20 cellular contexts compared by ENCODE assay signal in genomic region chr9:136795027-136795402, GRCh38. TPM values are rescaled to one million over a fixed set of nuclear protein-coding genes. Genes with fewer than 3 reads are reported as not detected.
A peak's percentile ranks its signal among the peaks of the same experiment; 100 is the strongest.
DNase-seq lines count a peak whose midpoint lies in the region; ATAC-seq, FAIRE-seq and TF ChIP-seq lines count a peak whose summit lies in the region.
"Had no signal": no experiment of that assay in that cellular context is flagged by ENCODE, and none has a peak within 500 bp of the region (broad histone marks: within the 10 kb centered on the region; RNA-seq: fewer than 3 reads in every experiment).

No MANE protein-coding gene starts in this region.

- no peak overlapping the region for H3K27ac ChIP-seq in GM12878 (ENCODE audit: control insufficient read depth, insufficient read depth)

- ATAC-seq in GM12878 = no peak
- ATAC-seq: PC-3 had no signal

- peaks cover 11% of the 10 kb centered on the region for H3K4me1 ChIP-seq in GM12878 (ENCODE audit: control insufficient read depth, insufficient read depth, low read length)

- no peak overlapping the region for H3K27ac Mint-ChIP-seq in nephron progenitor cell

- intact Hi-C loops in GM12878 (cut with micrococcal nuclease; ENCODE audit: unreplicated experiment) = loop anchor here (10.0 kb wide), 1 partner anchor 150 kb away; the partner anchor contains the start of genes C8G and FBXW5

- no peak overlapping the region for H2AFZ ChIP-seq in GM12878 (ENCODE audit: control insufficient read depth, low read depth, low read length)

- no peaks in the 10 kb centered on the region for H3K9me3 Mint-ChIP-seq in nephron progenitor cell

- H4K20me1 ChIP-seq in GM12878 (ENCODE audit: control insufficient read depth, insufficient read depth) = peaks cover 2% of the 10 kb centered on the region; the same call in 1 of the 2 replicates

- no peaks in the 10 kb centered on the region for H3K9me3 ChIP-seq in GM12878 (replicated peaks; ENCODE audit: control insufficient read depth, insufficient read depth, low read length)
- H3K9me3 ChIP-seq: SK-N-SH had no signal

- no peak overlapping the region for H3K9ac ChIP-seq in GM12878 (ENCODE audit: control insufficient read depth, insufficient read depth, low read length)
- H3K9ac ChIP-seq: SK-N-SH had no signal

- no peak for TF ChIP-seq RAD21 in GM12878 (IDR thresholded peaks at IDR 0.05; ENCODE audit: insufficient read depth, low read depth, low read length)

- DNase-seq in NOMO-1 treated with DMSO at 0.1 percent for 48 hours (lab: John Stamatoyannopoulos, UW; ENCODE audit: unreplicated experiment) (peak; percentile 17), NOMO-1 treated with dmso at 0.1 percent for 144 hours (lab: John Stamatoyannopoulos, UW; ENCODE audit: unreplicated experiment) (no peak), CD1c-positive myeloid dendritic cell (ENCODE audit: extremely low spot score) (peak; percentile 16), GM12878 (ENCODE audit: low read depth, low spot score) (no peak), nephron progenitor cell (no peak), AG08396 (ENCODE audit: low spot score) (no peak), NCI-H187 treated with DMSO at 0.1 percent for 48 hours (lab: John Stamatoyannopoulos, UW) (no peak), NCI-H2196 treated with DMSO at 0.1 percent for 48 hours (lab: John Stamatoyannopoulos, UW; ENCODE audit: unreplicated experiment) (no peak)
- DNase-seq: 8988T; DMS79; HCEC 1CT; NCI-H1436 treated with DMSO at 0.1 percent for 48 hours; NCI-H69; NK-92 treated with Interleukin-12 subunit alpha and Interleukin-12 subunit beta, amount 100 ng/mL, for 24 hours; PC-3; SK-N-SH had no signal

- RAD21 ChIA-PET in GM12878 (lab: Charles Lee; ENCODE audit: unreplicated experiment) = no interaction called here

- no peak overlapping the region for H3K4me3 ChIP-seq in GM12878

- no peaks in the 10 kb centered on the region for H3K27me3 ChIP-seq in GM12878 (replicated peaks in 1 of 2; ENCODE audit: control insufficient read depth in 2 of 2, insufficient read depth in 2 of 2, low read length in 1 of 2)

- SMC1A ChIA-PET in GM12878 (lab: Charles Lee; ENCODE audit: uncharacterized antibody, unreplicated experiment) = no interaction called here

- WGBS in GM12878 (ENCODE audit: insufficient coverage, insufficient replicate concordance, low lambda C conversion rate, missing lambda C conversion rate) = 61% methylated on average over 6 of the region's 8 CpGs

- no peak for TF ChIP-seq EP300 in GM12878 (IDR thresholded peaks at IDR 0.05; ENCODE audit: borderline replicate concordance in 1 of 2, control insufficient read depth in 1 of 2, low read depth in 2 of 2, low read length in 2 of 2)

- FAIRE-seq in GM12878 (lab: Jason Lieb, UNC) = no peak
- FAIRE-seq: GM12892 had no signal

- POLR2A ChIA-PET in GM12878 (lab: Charles Lee) = interaction anchor here (0.6 kb wide), 1 partner anchor 67 kb away, joined by 3 read pairs; no protein-coding TSS in a partner anchor

- peaks cover 2% of the 10 kb centered on the region; the same call in 1 of the 2 replicates for H3K79me2 ChIP-seq in GM12878 (ENCODE audit: control insufficient read depth, insufficient read depth, low read length)

- no peaks in the 10 kb centered on the region for H3K36me3 Mint-ChIP-seq in nephron progenitor cell (ENCODE audit: low read depth)

- CTCF ChIA-PET in GM12878 (lab: Yijun Ruan, JAX) = interaction anchor here (3.3 kb wide), 1 partner anchor 239 kb away, joined by 27 read pairs; no protein-coding TSS in a partner anchor

- H3K4me1 Mint-ChIP-seq in nephron progenitor cell = peaks cover 46% of the 10 kb centered on the region

- TF ChIP-seq POLR2A in GM12878 (IDR thresholded peaks at IDR 0.05; ENCODE audit: low read depth, low read length) = no peak

- in situ Hi-C loops in GM12878 (cut with MboI) = loop anchor here (5.0 kb wide), 1 partner anchor 242 kb away; no protein-coding TSS in a partner anchor

- H3K4me3 Mint-ChIP-seq in nephron progenitor cell = peak overlapping the region; percentile 55

- H3K27me3 Mint-ChIP-seq in nephron progenitor cell (ENCODE audit: low read depth, poor library complexity) = peaks cover 5% of the 10 kb centered on the region

- no peaks in the 10 kb centered on the region for H3K36me3 ChIP-seq in GM12878 (ENCODE audit: control insufficient read depth in 2 of 2, insufficient read depth in 2 of 2, low read length in 1 of 2)

- H3K4me2 ChIP-seq in GM12878 (ENCODE audit: control insufficient read depth, insufficient read depth) = no peak overlapping the region
- H3K4me2 ChIP-seq: SK-N-SH had no signal

- no TSS peak for BruUV-seq in GM12878 (replicated peaks; lab: Mats Ljungman, UMichigan)

- no peak for TF ChIP-seq CTCF in GM12878 (IDR thresholded peaks at IDR 0.05 in 2 of 3, conservative IDR thresholded peaks at IDR 0.05 in 1 of 3; ENCODE audit: control insufficient read depth in 2 of 3, extremely low read depth in 1 of 3, insufficient read depth in 1 of 3, low read depth in 3 of 3, low read length in 3 of 3)
- no peak for TF ChIP-seq CTCF in nephron progenitor cell (IDR thresholded peaks at IDR 0.05)

RNA-seq across cellular contexts. Expression of gene CCDC183, which starts 1.1 kb away (rescaled TPM):
- total RNA-seq in GM12878 (2013; cell fraction: nucleolus; rRNA removed) = 2.4 and 2.5 TPM in 2 replicates
- total RNA-seq in GM12878 (2014; rRNA removed) = not detected in 2 replicates
- total RNA-seq in GM12878 (2014; rRNA removed; fragmentation: Illumina TruSeq; extraction: Trizol) = not detected in 2 replicates
- total RNA-seq in GM12878 (2021) = 0.27 TPM in 1 of 2 replicates, not detected in the other
- polyA plus RNA-seq in GM12878 (2011; ENCODE audit: low read depth) = not detected
- polyA plus RNA-seq in GM12878 (2011; rRNA removed) = 0.26 and 0.43 TPM in 2 replicates
- 0.22 TPM in 2 replicates for polyA plus RNA-seq in GM12878 (2011; cell fraction: cytosol; rRNA removed)
- polyA plus RNA-seq in GM12878 (2011; cell fraction: nucleus; rRNA removed) = 3.2 and 4.4 TPM in 2 replicates
- polyA plus RNA-seq in GM12878 (2012) = 0.51 and 0.93 TPM in 2 replicates
- polyA plus RNA-seq in GM12878 (2014; fragmentation: Illumina TruSeq; extraction: Trizol) = 0.04 TPM in 1 of 2 replicates, not detected in the other
- not detected for polyA plus RNA-seq in GM12878 (2014; fragmentation: Nextera tagmentation; extraction: Ambion mirVana)
- polyA plus RNA-seq in GM12878 (2014; rRNA removed) = 0.25 and 0.60 TPM in 2 replicates
- polyA plus RNA-seq in GM12878 (2016; fragmentation: Nextera tagmentation; extraction: Ambion mirVana) = 1 to 10 TPM in 1 of 2 experiments, under 1 TPM in 1; 0.55 to 1.2 TPM
- not detected in 2 replicates for polyA minus RNA-seq in GM12878 (2011; rRNA and poly(A)+ RNA removed)
- polyA minus RNA-seq in GM12878 (2011; cell fraction: cytosol; rRNA and poly(A)+ RNA removed) = not detected in 2 replicates
- polyA minus RNA-seq in GM12878 (2011; cell fraction: nucleus; rRNA and poly(A)+ RNA removed) = 0.12 TPM in 1 of 2 replicates, not detected in the other
- total RNA-seq: G401, HT1080 had no signal

RNA-seq across cellular contexts. Expression of gene TMEM141, which starts 3.9 kb away (rescaled TPM):
- 14.3 and 15.9 TPM in 2 replicates for total RNA-seq in GM12878 (2013; cell fraction: nucleolus; rRNA removed)
- total RNA-seq in GM12878 (2014; rRNA removed) (42.5 and 43.1 TPM in 2 replicates), GM12878 (2014; rRNA removed; fragmentation: Illumina TruSeq; extraction: Trizol) (27.4 and 29.2 TPM in 2 replicates), GM12878 (2021) (31.1 and 36.1 TPM in 2 replicates)
- polyA plus RNA-seq in GM12878 (2011; ENCODE audit: low read depth) = 6.3 TPM
- polyA plus RNA-seq in GM12878 (2011; rRNA removed) (11.0 and 20.2 TPM in 2 replicates), GM12878 (2014; fragmentation: Illumina TruSeq; extraction: Trizol) (15.2 and 38.1 TPM in 2 replicates), GM12878 (2014; fragmentation: Nextera tagmentation; extraction: Ambion mirVana) (10 to 100 TPM in 1 of 2 experiments, 1 to 10 TPM in 1; 7.8 to 13.3 TPM), GM12878 (2014; rRNA removed) (37.7 and 43.5 TPM in 2 replicates), GM12878 (2016; fragmentation: Nextera tagmentation; extraction: Ambion mirVana) (10 to 100 TPM; 46.7 to 48.6 TPM)
- polyA plus RNA-seq in GM12878 (2011; cell fraction: cytosol; rRNA removed) = 35.8 and 37.1 TPM in 2 replicates
- 23.1 and 24.7 TPM in 2 replicates for polyA plus RNA-seq in GM12878 (2011; cell fraction: nucleus; rRNA removed)
- 20.4 and 25.1 TPM in 2 replicates for polyA plus RNA-seq in GM12878 (2012)
- 5.8 and 8.3 TPM in 2 replicates for polyA minus RNA-seq in GM12878 (2011; rRNA and poly(A)+ RNA removed)
- polyA minus RNA-seq in GM12878 (2011; cell fraction: cytosol; rRNA and poly(A)+ RNA removed) = 3.5 and 4.1 TPM in 2 replicates
- polyA minus RNA-seq in GM12878 (2011; cell fraction: nucleus; rRNA and poly(A)+ RNA removed) = 9.7 and 14.3 TPM in 2 replicates

RNA-seq across cellular contexts. Expression of gene RABL6, which starts 12.7 kb away (rescaled TPM):
- total RNA-seq in GM12878 (2013; cell fraction: nucleolus; rRNA removed) = 57.1 and 70.1 TPM in 2 replicates
- total RNA-seq in GM12878 (2014; rRNA removed) (75.9 and 88.4 TPM in 2 replicates), GM12878 (2014; rRNA removed; fragmentation: Illumina TruSeq; extraction: Trizol) (38.7 and 44.4 TPM in 2 replicates), GM12878 (2021) (125 and 134 TPM in 2 replicates)
- 41.1 TPM for polyA plus RNA-seq in GM12878 (2011; ENCODE audit: low read depth)
- polyA plus RNA-seq in GM12878 (2011; rRNA removed) (25.5 and 45.8 TPM in 2 replicates), GM12878 (2014; fragmentation: Illumina TruSeq; extraction: Trizol) (21.6 and 38.4 TPM in 2 replicates), GM12878 (2014; fragmentation: Nextera tagmentation; extraction: Ambion mirVana) (1 to 10 TPM; 1.4 to 5.4 TPM), GM12878 (2014; rRNA removed) (84.7 and 92.1 TPM in 2 replicates), GM12878 (2016; fragmentation: Nextera tagmentation; extraction: Ambion mirVana) (10 to 100 TPM; 16.4 to 41.0 TPM)
- 44.4 and 59.3 TPM in 2 replicates for polyA plus RNA-seq in GM12878 (2011; cell fraction: cytosol; rRNA removed)
- 99.6 and 142 TPM in 2 replicates for polyA plus RNA-seq in GM12878 (2011; cell fraction: nucleus; rRNA removed)
- 49.6 and 55.1 TPM in 2 replicates for polyA plus RNA-seq in GM12878 (2012)
- polyA minus RNA-seq in GM12878 (2011; rRNA and poly(A)+ RNA removed) = 38.3 and 60.1 TPM in 2 replicates
- 20.6 and 22.6 TPM in 2 replicates for polyA minus RNA-seq in GM12878 (2011; cell fraction: cytosol; rRNA and poly(A)+ RNA removed)
- polyA minus RNA-seq in GM12878 (2011; cell fraction: nucleus; rRNA and poly(A)+ RNA removed) = 27.8 and 54.0 TPM in 2 replicates

RNA-seq across cellular contexts. Expression of gene LCN15, which starts 30.7 kb away (rescaled TPM):
- total RNA-seq in GM12878 (2013; cell fraction: nucleolus; rRNA removed) = 0.33 TPM in 1 of 2 replicates, not detected in the other
- 0.22 TPM in 1 of 2 replicates, not detected in the other for total RNA-seq in GM12878 (2014; rRNA removed)
- not detected in 2 replicates for total RNA-seq in GM12878 (2014; rRNA removed; fragmentation: Illumina TruSeq; extraction: Trizol)
- total RNA-seq in GM12878 (2021) = not detected in 2 replicates
- not detected for polyA plus RNA-seq in GM12878 (2011; ENCODE audit: low read depth)
- polyA plus RNA-seq in GM12878 (2011; rRNA removed) = not detected in 2 replicates
- 0.05 TPM in 1 of 2 replicates, not detected in the other for polyA plus RNA-seq in GM12878 (2011; cell fraction: cytosol; rRNA removed)
- polyA plus RNA-seq in GM12878 (2011; cell fraction: nucleus; rRNA removed) = 0.04 TPM in 1 of 2 replicates, not detected in the other
- 0.13 and 0.23 TPM in 2 replicates for polyA plus RNA-seq in GM12878 (2012)
- not detected in 2 replicates for polyA plus RNA-seq in GM12878 (2014; fragmentation: Illumina TruSeq; extraction: Trizol)
- not detected for polyA plus RNA-seq in GM12878 (2014; fragmentation: Nextera tagmentation; extraction: Ambion mirVana)
- 0.11 TPM in 1 of 2 replicates, not detected in the other for polyA plus RNA-seq in GM12878 (2014; rRNA removed)
- polyA plus RNA-seq in GM12878 (2016; fragmentation: Nextera tagmentation; extraction: Ambion mirVana) = under 1 TPM; 0.37 to 0.50 TPM
- not detected in 2 replicates for polyA minus RNA-seq in GM12878 (2011; rRNA and poly(A)+ RNA removed)
- not detected in 2 replicates for polyA minus RNA-seq in GM12878 (2011; cell fraction: cytosol; rRNA and poly(A)+ RNA removed)
- polyA minus RNA-seq in GM12878 (2011; cell fraction: nucleus; rRNA and poly(A)+ RNA removed) = not detected in 2 replicates
- total RNA-seq: G401, HT1080, PC-3 had no signal
- polyA plus RNA-seq: CD14-positive monocyte had no signal

RNA-seq across cellular contexts. Expression of gene LCN8, which starts 37.0 kb away (rescaled TPM):
- total RNA-seq in GM12878 (2013; cell fraction: nucleolus; rRNA removed) = not detected in 2 replicates
- total RNA-seq in GM12878 (2014; rRNA removed) (not detected in 2 replicates), GM12878 (2014; rRNA removed; fragmentation: Illumina TruSeq; extraction: Trizol) (not detected in 2 replicates), GM12878 (2021) (not detected in 2 replicates)
- polyA plus RNA-seq in GM12878 (2011; ENCODE audit: low read depth) = not detected
- polyA plus RNA-seq in GM12878 (2011; rRNA removed) (not detected in 2 replicates), GM12878 (2014; fragmentation: Illumina TruSeq; extraction: Trizol) (not detected in 2 replicates), GM12878 (2014; fragmentation: Nextera tagmentation; extraction: Ambion mirVana) (not detected), GM12878 (2014; rRNA removed) (not detected in 2 replicates), GM12878 (2016; fragmentation: Nextera tagmentation; extraction: Ambion mirVana) (not detected)
- polyA plus RNA-seq in GM12878 (2011; cell fraction: cytosol; rRNA removed) = not detected in 2 replicates
- polyA plus RNA-seq in GM12878 (2011; cell fraction: nucleus; rRNA removed) = not detected in 2 replicates
- not detected in 2 replicates for polyA plus RNA-seq in GM12878 (2012)
- polyA minus RNA-seq in GM12878 (2011; rRNA and poly(A)+ RNA removed) = not detected in 2 replicates
- polyA minus RNA-seq in GM12878 (2011; cell fraction: cytosol; rRNA and poly(A)+ RNA removed) = not detected in 2 replicates
- polyA minus RNA-seq in GM12878 (2011; cell fraction: nucleus; rRNA and poly(A)+ RNA removed) = not detected in 2 replicates
- total RNA-seq: G401, HT1080, PC-3 had no signal
- polyA plus RNA-seq: CD14-positive monocyte, SK-N-SH had no signal

Comparison
In these comparisons a context has a peak if more than half of its experiments do, and no peak if none do; other contexts are left out.
1. DNase-seq: peak in NOMO-1 treated with DMSO at 0.1 percent for 48 hours (single experiment) and CD1c-positive myeloid dendritic cell (single experiment); none in NOMO-1 treated with dmso at 0.1 percent for 144 hours (single experiment), GM12878 (single experiment), nephron progenitor cell (single experiment), AG08396 (single experiment), NCI-H187 treated with DMSO at 0.1 percent for 48 hours (single experiment) and NCI-H2196 treated with DMSO at 0.1 percent for 48 hours (single experiment).